ENCODE assay signal across 31 cellular contexts in genomic region chr10:109616356-109616755, GRCh38.
"Had no signal": no experiment of that assay in that cellular context is flagged by ENCODE, and none has a peak within 500 bp of the region (broad histone marks: within the 10 kb centered on the region; RNA-seq: fewer than 3 reads in every experiment).

No MANE protein-coding gene starts in this region.

- H3K27ac Mint-ChIP-seq: activated CD4-positive, alpha-beta memory T cell treated with anti-CD3 and anti-CD28 coated beads for 36 hours; activated CD4-positive, alpha-beta T cell treated with anti-CD3 and anti-CD28 coated beads for 36 hours; activated CD4-positive, alpha-beta T cell treated with anti-CD3 and anti-CD28 coated beads, Interleukin-2, amount 10 ng/mL, durations not matched to agents 24 days and 14 days; activated CD8-positive, alpha-beta memory T cell treated with anti-CD3 and anti-CD28 coated beads, Interleukin-2, amount 10 ng/mL, durations not matched to agents 7 days and 5 days; activated CD8-positive, alpha-beta T cell treated with anti-CD3 and anti-CD28 coated beads, Interleukin-2, amount 10 ng/mL, durations not matched to agents 7 days and 5 days; activated naive CD4-positive, alpha-beta T cell treated with anti-CD3 and anti-CD28 coated beads, Interleukin-2, amount 10 ng/mL, durations not matched to agents 7 days and 5 days; activated naive CD4-positive, alpha-beta T cell treated with anti-CD3 and anti-CD28 coated beads, Interleukin-2, amount 50 U/mL, for 72 hours; activated naive CD8-positive, alpha-beta T cell treated with anti-CD3 and anti-CD28 coated beads, Interleukin-2, amount 10 ng/mL, durations not matched to agents 7 days and 5 days; activated T-helper 1 cell treated with anti-CD3 and anti-CD28 coated beads, Interleukin-12 subunit alpha, Interleukin-12 subunit beta, Interleukin-2, Interleukin-4 antibody, amounts not matched to agents 30 ng/mL and 10 ng/mL and 1 ng/mL, durations not matched to agents 14 hours and 24 hours and 36 hours; T-helper 2 cell treated with Interferon-gamma antibody and Interleukin-4, amounts not matched to agents 5 μg/mL and 100 μg/mL, for 36 hours had no signal

- H3K4me3 ChIP-seq: ascending aorta, breast epithelium, cardiac muscle cell, colonic mucosa, esophagus squamous epithelium, gastroesophageal sphincter, heart right ventricle, hepatocyte had no signal

- H3K4me3 Mint-ChIP-seq: activated CD4-positive, alpha-beta memory T cell treated with anti-CD3 and anti-CD28 coated beads for 36 hours; activated CD4-positive, alpha-beta T cell treated with anti-CD3 and anti-CD28 coated beads for 36 hours; activated CD4-positive, alpha-beta T cell treated with anti-CD3 and anti-CD28 coated beads, Interleukin-2, amount 10 ng/mL, durations not matched to agents 24 days and 14 days; activated CD8-positive, alpha-beta memory T cell treated with anti-CD3 and anti-CD28 coated beads, Interleukin-2, amount 10 ng/mL, durations not matched to agents 7 days and 5 days; activated CD8-positive, alpha-beta T cell treated with anti-CD3 and anti-CD28 coated beads, Interleukin-2, amount 10 ng/mL, durations not matched to agents 7 days and 5 days; activated naive CD4-positive, alpha-beta T cell treated with anti-CD3 and anti-CD28 coated beads, Interleukin-2, amount 10 ng/mL, durations not matched to agents 7 days and 5 days; activated naive CD8-positive, alpha-beta T cell treated with anti-CD3 and anti-CD28 coated beads, Interleukin-2, amount 10 ng/mL, durations not matched to agents 7 days and 5 days; activated T-helper 1 cell treated with anti-CD3 and anti-CD28 coated beads, Interleukin-12 subunit alpha, Interleukin-12 subunit beta, Interleukin-2, Interleukin-4 antibody, amounts not matched to agents 30 ng/mL and 10 ng/mL and 1 ng/mL, durations not matched to agents 14 hours and 24 hours and 36 hours; brain; T-helper 2 cell treated with Interferon-gamma antibody and Interleukin-4, amounts not matched to agents 5 μg/mL and 100 μg/mL, for 36 hours had no signal

- H3K27me3 Mint-ChIP-seq: activated CD4-positive, alpha-beta memory T cell treated with anti-CD3 and anti-CD28 coated beads for 36 hours; activated CD4-positive, alpha-beta T cell treated with anti-CD3 and anti-CD28 coated beads for 36 hours; activated CD4-positive, alpha-beta T cell treated with anti-CD3 and anti-CD28 coated beads, Interleukin-2, amount 10 ng/mL, durations not matched to agents 24 days and 14 days; activated CD8-positive, alpha-beta memory T cell treated with anti-CD3 and anti-CD28 coated beads, Interleukin-2, amount 10 ng/mL, durations not matched to agents 7 days and 5 days; activated naive CD4-positive, alpha-beta T cell treated with anti-CD3 and anti-CD28 coated beads, Interleukin-2, amount 10 ng/mL, durations not matched to agents 7 days and 5 days; activated naive CD8-positive, alpha-beta T cell treated with anti-CD3 and anti-CD28 coated beads, Interleukin-2, amount 10 ng/mL, durations not matched to agents 7 days and 5 days had no signal

- H3K36me3 Mint-ChIP-seq: activated CD4-positive, alpha-beta memory T cell treated with anti-CD3 and anti-CD28 coated beads for 36 hours; activated CD8-positive, alpha-beta memory T cell treated with anti-CD3 and anti-CD28 coated beads, Interleukin-2, amount 10 ng/mL, durations not matched to agents 7 days and 5 days; activated naive CD4-positive, alpha-beta T cell treated with anti-CD3 and anti-CD28 coated beads, Interleukin-2, amount 10 ng/mL, durations not matched to agents 7 days and 5 days; activated naive CD4-positive, alpha-beta T cell treated with anti-CD3 and anti-CD28 coated beads, Interleukin-2, amount 50 U/mL, for 72 hours; activated naive CD8-positive, alpha-beta T cell treated with anti-CD3 and anti-CD28 coated beads, Interleukin-2, amount 10 ng/mL, durations not matched to agents 7 days and 5 days; brain had no signal

- H3K36me3 ChIP-seq: ascending aorta, breast epithelium, cardiac muscle cell, colonic mucosa, esophagus squamous epithelium, gastroesophageal sphincter, heart right ventricle had no signal

- DNase-seq: activated CD4-positive, alpha-beta memory T cell treated with anti-CD3 and anti-CD28 coated beads for 36 hours; activated CD4-positive, alpha-beta T cell treated with anti-CD3 and anti-CD28 coated beads for 36 hours; activated CD4-positive, alpha-beta T cell treated with anti-CD3 and anti-CD28 coated beads, Interleukin-2, amount 10 ng/mL, durations not matched to agents 24 days and 14 days; activated CD4-positive, CD25-positive, alpha-beta regulatory T cell; activated CD4-positive, CD25-positive, alpha-beta regulatory T cell treated with anti-CD3 and anti-CD28 coated beads, Interleukin-2, amount 50 U/mL, for 72 hours; activated CD8-positive, alpha-beta memory T cell treated with anti-CD3 and anti-CD28 coated beads, Interleukin-2, amount 10 ng/mL, durations not matched to agents 7 days and 5 days; activated CD8-positive, alpha-beta memory T cell treated with anti-CD3 and anti-CD28 coated beads, Interleukin-2, amount 50 U/mL, for 4 hours; activated CD8-positive, alpha-beta T cell treated with anti-CD3 and anti-CD28 coated beads, Interleukin-2, amount 10 ng/mL, durations not matched to agents 7 days and 5 days; activated gamma-delta T cell; activated naive CD4-positive, alpha-beta T cell; activated naive CD4-positive, alpha-beta T cell treated with anti-CD3 and anti-CD28 coated beads, Interleukin-2, amount 10 ng/mL, durations not matched to agents 7 days and 5 days; activated naive CD8-positive, alpha-beta T cell treated with anti-CD3 and anti-CD28 coated beads, Interleukin-2, amount 10 ng/mL, durations not matched to agents 7 days and 5 days; activated T-cell treated with anti-CD3 and anti-CD28 coated beads, Interleukin-2, amount 50 U/mL, for 1 hour; activated T-cell treated with anti-CD3 and anti-CD28 coated beads, Interleukin-2, amount 50 U/mL, for 48 hours; central memory CD4-positive, alpha-beta T cell; cerebellar nuclear complex; colonic mucosa; effector CD8-positive, alpha-beta T cell; esophagus squamous epithelium; foreskin melanocyte; heart right ventricle had no signal

- H3K4me2 ChIP-seq: hepatocyte had no signal

- ATAC-seq: activated CD4-positive, alpha-beta T cell treated with anti-CD3 and anti-CD28 coated beads for 36 hours; activated CD8-positive, alpha-beta memory T cell treated with anti-CD3 and anti-CD28 coated beads, Interleukin-2, amount 10 ng/mL, durations not matched to agents 7 days and 5 days; activated CD8-positive, alpha-beta T cell treated with anti-CD3 and anti-CD28 coated beads, Interleukin-2, amount 10 ng/mL, durations not matched to agents 7 days and 5 days; activated naive CD4-positive, alpha-beta T cell treated with anti-CD3 and anti-CD28 coated beads, Interleukin-2, amount 50 U/mL, for 72 hours; gastroesophageal sphincter; heart right ventricle had no signal

- H3K4me1 Mint-ChIP-seq: activated CD4-positive, alpha-beta T cell treated with anti-CD3 and anti-CD28 coated beads for 36 hours; activated CD4-positive, alpha-beta T cell treated with anti-CD3 and anti-CD28 coated beads, Interleukin-2, amount 10 ng/mL, durations not matched to agents 24 days and 14 days; activated CD8-positive, alpha-beta memory T cell treated with anti-CD3 and anti-CD28 coated beads, Interleukin-2, amount 10 ng/mL, durations not matched to agents 7 days and 5 days; activated naive CD4-positive, alpha-beta T cell treated with anti-CD3 and anti-CD28 coated beads, Interleukin-2, amount 10 ng/mL, durations not matched to agents 7 days and 5 days; activated naive CD8-positive, alpha-beta T cell treated with anti-CD3 and anti-CD28 coated beads, Interleukin-2, amount 10 ng/mL, durations not matched to agents 7 days and 5 days had no signal

- H3K27me3 ChIP-seq: ascending aorta, breast epithelium, cardiac muscle cell, colonic mucosa, esophagus squamous epithelium, gastroesophageal sphincter, heart right ventricle, hepatocyte had no signal

- H3K9me3 ChIP-seq: ascending aorta, breast epithelium, colonic mucosa, esophagus squamous epithelium had no signal

- H3K9me3 Mint-ChIP-seq: activated naive CD8-positive, alpha-beta T cell treated with anti-CD3 and anti-CD28 coated beads, Interleukin-2, amount 10 ng/mL, durations not matched to agents 7 days and 5 days had no signal

- H3K27ac ChIP-seq: ascending aorta, breast epithelium, cardiac muscle cell, colonic mucosa, epithelial cell of prostate, esophagus squamous epithelium, gastroesophageal sphincter, heart right ventricle, hepatocyte had no signal

- H3K4me1 ChIP-seq: ascending aorta, breast epithelium, colonic mucosa, esophagus squamous epithelium, gastroesophageal sphincter, heart right ventricle had no signal
